Comparison of ENCODE assay signal across 8 cellular contexts in the genomic region with DNA sequence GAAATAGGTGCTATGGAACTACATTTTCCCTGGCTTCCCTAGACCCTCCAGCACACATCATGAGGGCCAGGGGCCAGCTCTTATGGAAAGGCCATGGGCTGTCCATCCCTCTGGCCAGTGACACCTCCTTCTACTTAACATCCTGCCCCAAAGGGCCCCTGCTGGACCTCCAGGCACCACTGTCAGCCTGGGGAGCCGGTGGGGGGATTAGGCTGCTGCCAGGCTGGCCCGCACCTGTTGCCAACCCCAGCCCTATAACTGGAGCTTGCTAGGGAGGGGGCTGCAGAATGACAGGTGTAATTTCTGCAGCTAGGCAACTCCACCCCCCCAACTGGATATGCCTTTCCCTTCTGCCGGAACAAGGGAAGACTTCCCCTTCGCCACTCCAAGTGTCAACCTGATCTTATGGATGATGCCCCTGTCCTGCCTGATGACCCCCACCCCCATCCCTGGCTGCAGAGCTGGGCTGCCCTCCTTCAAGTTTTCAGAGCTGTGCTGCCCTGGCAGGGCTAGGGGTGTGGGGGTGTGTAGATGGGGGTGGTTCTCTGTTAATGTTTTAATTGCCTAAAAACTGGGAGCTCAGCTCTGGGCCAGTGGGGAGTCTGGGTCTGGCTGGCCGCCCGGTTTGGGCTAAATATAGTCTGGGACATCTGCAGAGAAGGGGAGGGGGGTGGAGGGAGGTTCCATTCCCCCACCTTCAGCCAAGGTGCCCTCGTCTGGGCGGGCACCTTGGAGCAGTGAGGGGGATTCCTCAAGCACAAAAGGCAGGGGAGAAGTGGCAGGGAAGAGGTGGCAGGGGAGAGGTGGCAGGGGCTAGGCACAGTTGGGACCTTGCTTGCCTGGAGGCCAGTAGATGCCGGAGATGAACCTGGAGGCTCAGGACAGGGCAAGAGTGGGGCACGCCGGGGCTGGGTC. TPM values are rescaled to one million over a fixed set of nuclear protein-coding genes. Genes with fewer than 3 reads are reported as not detected.
DNase-seq lines count a peak whose midpoint lies in the region; TF ChIP-seq lines count a peak whose summit lies in the region.

No MANE protein-coding gene starts in this region.

- H3K27me3 Mint-ChIP-seq in CD8-positive, alpha-beta memory T cell: peaks cover 0 to 8% of the 10 kb centered on the region in 2 donors
- H3K27me3 Mint-ChIP-seq in neural crest cell (ENCODE audit: low read depth) (peaks cover 11% of the 10 kb centered on the region), neural progenitor cell (ENCODE audit: insufficient read depth, low read depth) (peaks cover 4% of the 10 kb centered on the region)

- H3K4me2 ChIP-seq in neural progenitor cell: no peak overlapping the region

- POLR2A ChIA-PET in CD8-positive, alpha-beta memory T cell (lab: Charles Lee): interaction anchor here (0.7 to 4.4 kb wide), 6 partner anchors 13 to 304 kb away, joined by 3 to 30 read pairs (median 4); partner anchors contain the start of gene RARA

- intact Hi-C loops in dorsolateral prefrontal cortex (cut with DNase I): no loop called here

- no peaks in the 10 kb centered on the region for H3K36me3 ChIP-seq in CD8-positive, alpha-beta memory T cell (ENCODE audit: insufficient read depth, low read length)
- H3K36me3 ChIP-seq in neural progenitor cell: no peaks in the 10 kb centered on the region

- no peak overlapping the region for H2AFZ ChIP-seq in neural progenitor cell (replicated peaks)

- no peaks in the 10 kb centered on the region for H3K9me3 ChIP-seq in CD8-positive, alpha-beta memory T cell (ENCODE audit: low read length)
- no peaks in the 10 kb centered on the region for H3K9me3 ChIP-seq in neural progenitor cell (ENCODE audit: low read depth)

- no peaks in the 10 kb centered on the region for H3K27me3 ChIP-seq in CD8-positive, alpha-beta memory T cell (ENCODE audit: insufficient read depth, low read length, poor library complexity, severe bottlenecking)
- H3K27me3 ChIP-seq in dorsolateral prefrontal cortex: no peaks in the 10 kb centered on the region
- H3K27me3 ChIP-seq in neural progenitor cell: peaks cover 19% of the 10 kb centered on the region

- H3K4me1 ChIP-seq in CD8-positive, alpha-beta memory T cell (ENCODE audit: insufficient read depth, low read length): peaks cover 83% of the 10 kb centered on the region
- H3K4me1 ChIP-seq in neural progenitor cell: peaks cover 23% of the 10 kb centered on the region

- CTCF ChIA-PET in CD8-positive, alpha-beta memory T cell (lab: Charles Lee): interaction anchor here (0.8 to 2.5 kb wide), 8 partner anchors 9 to 36 kb away, joined by 3 to 15 read pairs (median 3); no protein-coding TSS in a partner anchor

- H4K20me1 ChIP-seq in neural progenitor cell (ENCODE audit: low read depth): peaks cover 67% of the 10 kb centered on the region

- peaks cover 0 to 8% (median 2%) of the 10 kb centered on the region in 5 donors for H3K9me3 Mint-ChIP-seq in CD8-positive, alpha-beta memory T cell
- H3K9me3 Mint-ChIP-seq in neural crest cell (no peaks in the 10 kb centered on the region), neural progenitor cell (no peaks in the 10 kb centered on the region)

- H3K4me3 ChIP-seq in CD8-positive, alpha-beta memory T cell (ENCODE audit: low read length): peak overlapping the region; percentile 92
- peak overlapping the region in 44 of 59 donors; percentile 9 to 93 (median 33) for H3K4me3 ChIP-seq in dorsolateral prefrontal cortex
- no peak overlapping the region for H3K4me3 ChIP-seq in neural progenitor cell

- peak overlapping the region; percentile 98 to 100 (median 100) for H3K27ac Mint-ChIP-seq in CD8-positive, alpha-beta memory T cell
- H3K27ac Mint-ChIP-seq in neural crest cell (ENCODE audit: unreplicated experiment) (no peak overlapping the region), neural progenitor cell (no peak overlapping the region)

- H3K4me1 Mint-ChIP-seq in CD8-positive, alpha-beta memory T cell: peaks cover 87 to 93% (median 91%) of the 10 kb centered on the region in 3 donors
- H3K4me1 Mint-ChIP-seq in neural crest cell (peaks cover 56% of the 10 kb centered on the region), neural progenitor cell (peaks cover 55% of the 10 kb centered on the region)

- no peak overlapping the region for H3K9ac ChIP-seq in neural progenitor cell

- peak overlapping the region; percentile 100 for H3K27ac ChIP-seq in CD8-positive, alpha-beta memory T cell (ENCODE audit: low read depth, low read length)
- H3K27ac ChIP-seq in dorsolateral prefrontal cortex (peak overlapping the region in 47 of 59 donors; percentile 24 to 85 (median 62)), neural progenitor cell (no peak overlapping the region)

- DNase-seq in CD8-positive, alpha-beta memory T cell: no peak
- DNase-seq in NCI-H446 treated with DMSO at 0.1 percent for 48 hours (lab: John Stamatoyannopoulos, UW): peak; percentile 16
- peak in 4 of 10 donors; percentile 44 to 90 (median 48) for DNase-seq in dorsolateral prefrontal cortex
- no peak for DNase-seq in neural crest cell (ENCODE audit: low read depth, low spot score)
- no peak for DNase-seq in NCI-H510A (lab: John Stamatoyannopoulos, UW)
- DNase-seq in neural progenitor cell (ENCODE audit: low spot score): no peak
- DNase-seq in NK-92 (lab: John Stamatoyannopoulos, UW; ENCODE audit: unreplicated experiment): no peak
- no peak for DNase-seq in SHP77 treated with DMSO at 0.1 percent for 48 hours (lab: John Stamatoyannopoulos, UW)

- peaks cover 12% of the 10 kb centered on the region for H3F3A ChIP-seq in neural progenitor cell (ENCODE audit: low read depth)

- peaks cover 0 to 19% (median 0%) of the 10 kb centered on the region in 3 donors for H3K36me3 Mint-ChIP-seq in CD8-positive, alpha-beta memory T cell
- H3K36me3 Mint-ChIP-seq in neural crest cell (ENCODE audit: low read depth): no peaks in the 10 kb centered on the region
- H3K36me3 Mint-ChIP-seq in neural progenitor cell: no peaks in the 10 kb centered on the region

- no peak for TF ChIP-seq CTCF in dorsolateral prefrontal cortex (IDR thresholded peaks at IDR 0.05 in 54 of 56, conservative IDR thresholded peaks at IDR 0.05 in 2 of 56; ENCODE audit: low read depth in 1 of 56, partially characterized antibody in 56 of 56)
- no peak for TF ChIP-seq CTCF in neural crest cell (conservative IDR thresholded peaks at IDR 0.05)
- no peak for TF ChIP-seq CTCF in neural progenitor cell (IDR thresholded peaks at IDR 0.05)

- peaks cover 21% of the 10 kb centered on the region for H3K79me2 ChIP-seq in neural progenitor cell (ENCODE audit: low read depth)

- H3K4me3 Mint-ChIP-seq in CD8-positive, alpha-beta memory T cell: peak overlapping the region; percentile 86 to 98 (median 98)
- peak overlapping the region; percentile 57 for H3K4me3 Mint-ChIP-seq in neural crest cell
- no peak overlapping the region for H3K4me3 Mint-ChIP-seq in neural progenitor cell

RNA-seq across cellular contexts. Expression of gene RARA, which starts 12.8 kb away (rescaled TPM):
- total RNA-seq in CD8-positive, alpha-beta memory T cell: 10 to 100 TPM; 37.4 to 37.8 TPM
- 14.0 TPM for polyA plus RNA-seq in CD8-positive, alpha-beta memory T cell
- total RNA-seq in dorsolateral prefrontal cortex (10 to 100 TPM; 10.4 to 38.8 (median 22.5) TPM), neural crest cell (22.3 and 25.9 TPM in 2 replicates), neural progenitor cell (ENCODE audit: low replicate concordance) (9.0 and 9.4 TPM in 2 replicates)

RNA-seq across cellular contexts. Expression of gene CDC6, which starts 34.1 kb away (rescaled TPM):
- total RNA-seq in CD8-positive, alpha-beta memory T cell: 100 to 1,000 TPM; 107 to 110 TPM
- polyA plus RNA-seq in CD8-positive, alpha-beta memory T cell: 0.49 TPM
- 10 to 100 TPM in 12 of 120 experiments, 1 to 10 TPM in 108; 1.0 to 12.6 (median 6.7) TPM for total RNA-seq in dorsolateral prefrontal cortex
- total RNA-seq in neural crest cell: 94.5 and 104 TPM in 2 replicates
- total RNA-seq in neural progenitor cell (ENCODE audit: low replicate concordance): 54.6 and 65.3 TPM in 2 replicates

RNA-seq across cellular contexts. Expression of gene GJD3, which starts 42.8 kb away (rescaled TPM):
- under 1 TPM in 1 of 2 experiments, not detected in 1; 0.24 TPM for total RNA-seq in CD8-positive, alpha-beta memory T cell
- 0.40 TPM for polyA plus RNA-seq in CD8-positive, alpha-beta memory T cell
- 1 to 10 TPM in 4 of 120 experiments, under 1 TPM in 18, not detected in 98; 0.48 to 1.7 (median 0.75) TPM for total RNA-seq in dorsolateral prefrontal cortex
- total RNA-seq in neural crest cell: 0.34 TPM in 1 of 2 replicates, not detected in the other
- not detected in 2 replicates for total RNA-seq in neural progenitor cell (ENCODE audit: low replicate concordance)

Comparison
In these comparisons a context has a peak if more than half of its experiments do, and no peak if none do; other contexts are left out.
1. H3K27ac Mint-ChIP-seq: peak in CD8-positive, alpha-beta memory T cell (8 of 8); none in neural crest cell (single experiment) and neural progenitor cell (single experiment).